27 cellular contexts compared by ENCODE assay signal in genomic region chr16:49431040-49431439, GRCh38. TPM values are rescaled to one million over a fixed set of nuclear protein-coding genes. Genes with fewer than 3 reads are reported as not detected.
DNase-seq lines count a peak whose midpoint lies in the region; ATAC-seq and TF ChIP-seq lines count a peak whose summit lies in the region.
"Had no signal": no experiment of that assay in that cellular context is flagged by ENCODE, and none has a peak within 500 bp of the region (broad histone marks: within the 10 kb centered on the region; RNA-seq: fewer than 3 reads in every experiment).

No MANE protein-coding gene starts in this region.

- H2AFZ ChIP-seq in neuronal stem cell (ENCODE audit: low read length): no peak overlapping the region
- H2AFZ ChIP-seq: GM23338 had no signal

- CTCF ChIA-PET in activated naive CD4-positive, alpha-beta T cell treated with anti-CD3 and anti-CD28 coated beads, Interleukin-2, amount 10 ng/mL, durations not matched to agents 7 days and 5 days (lab: Charles Lee): interaction anchor here (1.2 kb wide), 1 partner anchor 23 kb away, joined by 3 read pairs; no protein-coding TSS in a partner anchor
- CTCF ChIA-PET in activated naive CD4-positive, alpha-beta T cell treated with anti-CD3 and anti-CD28 coated beads for 36 hours (lab: Charles Lee): no interaction called here

- H3K4me2 ChIP-seq in neuronal stem cell (ENCODE audit: insufficient read depth, low read length, poor library complexity, severe bottlenecking): no peak overlapping the region
- H3K4me2 ChIP-seq: A549; BLaER1 treated with 17β-estradiol and CSF1 and Interleukin-3, amounts not matched to agents 10 nM and 100 nM; GM23338 had no signal

- H3K9me3 ChIP-seq in endodermal cell (ENCODE audit: control insufficient read depth, low read length): no peaks in the 10 kb centered on the region
- no peaks in the 10 kb centered on the region for H3K9me3 ChIP-seq in neuronal stem cell (replicated peaks in 1 of 2; ENCODE audit: control insufficient read depth in 2 of 2, insufficient read depth in 1 of 2, low read depth in 1 of 2, low read length in 2 of 2)
- peaks cover 0 to 4% (median 0%) of the 10 kb centered on the region in 4 donors for H3K9me3 ChIP-seq in sigmoid colon
- peaks cover 0 to 9% (median 0%) of the 10 kb centered on the region in 11 donors for H3K9me3 ChIP-seq in heart right ventricle
- H3K9me3 ChIP-seq: A549, BE2C had no signal

- no peak overlapping the region for H3K27ac Mint-ChIP-seq in activated naive CD4-positive, alpha-beta T cell treated with anti-CD3 and anti-CD28 coated beads, Interleukin-2, amount 10 ng/mL, durations not matched to agents 7 days and 5 days
- no peak overlapping the region for H3K27ac Mint-ChIP-seq in activated naive CD4-positive, alpha-beta T cell treated with anti-CD3 and anti-CD28 coated beads for 36 hours
- no peak overlapping the region for H3K27ac Mint-ChIP-seq in endodermal cell
- H3K27ac Mint-ChIP-seq in activated naive CD8-positive, alpha-beta T cell treated with anti-CD3 and anti-CD28 coated beads for 36 hours: no peak overlapping the region
- H3K27ac Mint-ChIP-seq: CD14-positive monocyte; CD4-positive, alpha-beta T cell; CD8-positive, alpha-beta memory T cell; GM23338; H9; HFFc6 had no signal

- no peak overlapping the region for H2AK5ac ChIP-seq in neuronal stem cell (ENCODE audit: low read depth, low read length)

- no peak overlapping the region for H3K4me3 Mint-ChIP-seq in activated naive CD4-positive, alpha-beta T cell treated with anti-CD3 and anti-CD28 coated beads, Interleukin-2, amount 10 ng/mL, durations not matched to agents 7 days and 5 days
- no peak overlapping the region for H3K4me3 Mint-ChIP-seq in activated naive CD4-positive, alpha-beta T cell treated with anti-CD3 and anti-CD28 coated beads for 36 hours
- H3K4me3 Mint-ChIP-seq in endodermal cell: no peak overlapping the region
- no peak overlapping the region for H3K4me3 Mint-ChIP-seq in activated naive CD8-positive, alpha-beta T cell treated with anti-CD3 and anti-CD28 coated beads for 36 hours
- H3K4me3 Mint-ChIP-seq: CD14-positive monocyte; CD4-positive, alpha-beta T cell; CD8-positive, alpha-beta memory T cell; GM23338; H9; HFFc6 had no signal

- H3K4ac ChIP-seq in neuronal stem cell (ENCODE audit: low read length): no peak overlapping the region

- no peak overlapping the region for H3K23ac ChIP-seq in neuronal stem cell (ENCODE audit: low read depth, low read length, poor library complexity)

- H3K27ac ChIP-seq in endodermal cell (ENCODE audit: low read depth, low read length) (no peak overlapping the region), neuronal stem cell (replicated peaks; ENCODE audit: low read length) (no peak overlapping the region), sigmoid colon (no peak overlapping the region), heart right ventricle (no peak overlapping the region)
- H3K27ac ChIP-seq: A549; BLaER1 treated with 17β-estradiol and CSF1 and Interleukin-3, amounts not matched to agents 10 nM and 100 nM had no signal

- no peaks in the 10 kb centered on the region for H3K4me1 Mint-ChIP-seq in activated naive CD4-positive, alpha-beta T cell treated with anti-CD3 and anti-CD28 coated beads, Interleukin-2, amount 10 ng/mL, durations not matched to agents 7 days and 5 days
- no peaks in the 10 kb centered on the region for H3K4me1 Mint-ChIP-seq in activated naive CD4-positive, alpha-beta T cell treated with anti-CD3 and anti-CD28 coated beads for 36 hours (ENCODE audit: low read depth)
- H3K4me1 Mint-ChIP-seq in endodermal cell: no peaks in the 10 kb centered on the region
- H3K4me1 Mint-ChIP-seq in activated naive CD8-positive, alpha-beta T cell treated with anti-CD3 and anti-CD28 coated beads for 36 hours: no peaks in the 10 kb centered on the region
- H3K4me1 Mint-ChIP-seq: CD14-positive monocyte; CD8-positive, alpha-beta memory T cell; GM23338; H9 had no signal

- H3K4me1 ChIP-seq in endodermal cell (ENCODE audit: control insufficient read depth, insufficient read depth, low read length): no peaks in the 10 kb centered on the region
- no peaks in the 10 kb centered on the region for H3K4me1 ChIP-seq in neuronal stem cell (ENCODE audit: control insufficient read depth in 2 of 2, insufficient read depth in 1 of 2, low read depth in 1 of 2, low read length in 2 of 2)
- no peaks in the 10 kb centered on the region for H3K4me1 ChIP-seq in sigmoid colon
- no peaks in the 10 kb centered on the region for H3K4me1 ChIP-seq in heart right ventricle
- H3K4me1 ChIP-seq: A549, BE2C had no signal

- peaks cover 9% of the 10 kb centered on the region for H3K9me3 Mint-ChIP-seq in activated naive CD4-positive, alpha-beta T cell treated with anti-CD3 and anti-CD28 coated beads, Interleukin-2, amount 10 ng/mL, durations not matched to agents 7 days and 5 days
- peaks cover 6% of the 10 kb centered on the region for H3K9me3 Mint-ChIP-seq in activated naive CD4-positive, alpha-beta T cell treated with anti-CD3 and anti-CD28 coated beads for 36 hours
- H3K9me3 Mint-ChIP-seq in endodermal cell: peaks cover 5% of the 10 kb centered on the region
- H3K9me3 Mint-ChIP-seq in activated naive CD8-positive, alpha-beta T cell treated with anti-CD3 and anti-CD28 coated beads for 36 hours: peaks cover 7% of the 10 kb centered on the region
- H3K9me3 Mint-ChIP-seq: CD8-positive, alpha-beta memory T cell had no signal

- H3K36me3 Mint-ChIP-seq in activated naive CD4-positive, alpha-beta T cell treated with anti-CD3 and anti-CD28 coated beads, Interleukin-2, amount 10 ng/mL, durations not matched to agents 7 days and 5 days: no peaks in the 10 kb centered on the region
- no peaks in the 10 kb centered on the region for H3K36me3 Mint-ChIP-seq in activated naive CD4-positive, alpha-beta T cell treated with anti-CD3 and anti-CD28 coated beads for 36 hours (ENCODE audit: low read depth)
- H3K36me3 Mint-ChIP-seq in endodermal cell (ENCODE audit: low read depth): no peaks in the 10 kb centered on the region
- H3K36me3 Mint-ChIP-seq in activated naive CD8-positive, alpha-beta T cell treated with anti-CD3 and anti-CD28 coated beads for 36 hours: no peaks in the 10 kb centered on the region
- H3K36me3 Mint-ChIP-seq: CD14-positive monocyte had no signal

- H3K27me3 ChIP-seq in endodermal cell (ENCODE audit: control insufficient read depth, insufficient read depth, low read length, poor library complexity, severe bottlenecking): no peaks in the 10 kb centered on the region
- H3K27me3 ChIP-seq in neuronal stem cell (ENCODE audit: control insufficient read depth in 3 of 3, insufficient read depth in 3 of 3, low read depth in 1 of 3, low read length in 3 of 3): peaks cover 0 to 25% (median 0%) of the 10 kb centered on the region in 3 experiments
- peaks cover 0 to 3% (median 0%) of the 10 kb centered on the region in 3 donors for H3K27me3 ChIP-seq in sigmoid colon
- H3K27me3 ChIP-seq in heart right ventricle: peaks cover 0 to 5% (median 0%) of the 10 kb centered on the region in 7 donors
- H3K27me3 ChIP-seq: BE2C; BLaER1 treated with 17β-estradiol and CSF1 and Interleukin-3, amounts not matched to agents 10 nM and 100 nM had no signal

- no peak overlapping the region for H4K91ac ChIP-seq in neuronal stem cell (ENCODE audit: low read depth, low read length, poor library complexity)

- no peak overlapping the region for H4K8ac ChIP-seq in neuronal stem cell (ENCODE audit: low read depth, low read length)

- H3K4me3 ChIP-seq in endodermal cell (ENCODE audit: low read length) (no peak overlapping the region), neuronal stem cell (ENCODE audit: low read length in 2 of 2) (no peak overlapping the region), sigmoid colon (no peak overlapping the region), heart right ventricle (no peak overlapping the region)
- H3K4me3 ChIP-seq: A549; BLaER1 treated with 17β-estradiol and CSF1 and Interleukin-3, amounts not matched to agents 10 nM and 100 nM; GM12878; GM23338 had no signal

- H2BK120ac ChIP-seq in neuronal stem cell (ENCODE audit: low read depth, low read length): no peak overlapping the region

- H3K36me3 ChIP-seq in endodermal cell (ENCODE audit: control insufficient read depth, insufficient read depth, low read length) (no peaks in the 10 kb centered on the region), neuronal stem cell (replicated peaks in 1 of 2; ENCODE audit: control insufficient read depth in 2 of 2, insufficient read depth in 2 of 2, low read length in 2 of 2) (no peaks in the 10 kb centered on the region), sigmoid colon (no peaks in the 10 kb centered on the region), heart right ventricle (no peaks in the 10 kb centered on the region)
- H3K36me3 ChIP-seq: BE2C; BLaER1 treated with 17β-estradiol and CSF1 and Interleukin-3, amounts not matched to agents 10 nM and 100 nM had no signal

- H3K79me1 ChIP-seq in neuronal stem cell (ENCODE audit: low read depth, low read length): no peaks in the 10 kb centered on the region

- peak overlapping the region; percentile 32 for H3K18ac ChIP-seq in neuronal stem cell (ENCODE audit: low read length)

- intact Hi-C loops in activated naive CD4-positive, alpha-beta T cell treated with anti-CD3 and anti-CD28 coated beads for 36 hours (cut with micrococcal nuclease): no loop called here
- intact Hi-C loops in sigmoid colon (cut with DNase I) (no loop called here), heart right ventricle (cut with DNase I) (no loop called here)

- H3K9ac ChIP-seq in endodermal cell (ENCODE audit: extremely low read depth, low read length, poor library complexity, severe bottlenecking): no peak overlapping the region
- H3K9ac ChIP-seq in neuronal stem cell (ENCODE audit: low read depth, low read length, poor library complexity): no peak overlapping the region
- H3K9ac ChIP-seq: BLaER1 treated with 17β-estradiol and CSF1 and Interleukin-3, amounts not matched to agents 10 nM and 100 nM had no signal

- no peak overlapping the region for H3K14ac ChIP-seq in neuronal stem cell (ENCODE audit: low read length)

- H2BK12ac ChIP-seq in neuronal stem cell (ENCODE audit: low read length): no peak overlapping the region

- 87 to 91% methylated on average over 7 to 9 of the region's 9 CpGs for WGBS in endodermal cell (ENCODE audit: insufficient coverage in 1 of 2, insufficient read length in 1 of 2), 2 experiments
- no CpG with 5 or more reads among the region's 9 CpGs for WGBS in neuronal stem cell (ENCODE audit: extremely low coverage in 2 of 2, insufficient read length in 2 of 2, insufficient replicate concordance in 1 of 2), 2 donors
- WGBS in sigmoid colon, 2 donors: 87 to 89% methylated on average over 9 of the region's 9 CpGs
- WGBS in heart right ventricle, 2 donors: 84 to 85% methylated on average over 9 of the region's 9 CpGs

- peaks cover 8% of the 10 kb centered on the region for H3K27me3 Mint-ChIP-seq in activated naive CD4-positive, alpha-beta T cell treated with anti-CD3 and anti-CD28 coated beads, Interleukin-2, amount 10 ng/mL, durations not matched to agents 7 days and 5 days
- no peaks in the 10 kb centered on the region for H3K27me3 Mint-ChIP-seq in activated naive CD4-positive, alpha-beta T cell treated with anti-CD3 and anti-CD28 coated beads for 36 hours (ENCODE audit: low read depth)
- no peaks in the 10 kb centered on the region for H3K27me3 Mint-ChIP-seq in endodermal cell (ENCODE audit: insufficient read depth)
- no peaks in the 10 kb centered on the region for H3K27me3 Mint-ChIP-seq in activated naive CD8-positive, alpha-beta T cell treated with anti-CD3 and anti-CD28 coated beads for 36 hours

- TF ChIP-seq POLR2A in sigmoid colon (IDR thresholded peaks at IDR 0.05): no peak

- TF ChIP-seq EP300 in sigmoid colon (IDR thresholded peaks at IDR 0.05): no peak

- no peak for ATAC-seq in heart right ventricle
- ATAC-seq: A549, GM12878, HCT116 had no signal

- peak; percentile 6 for DNase-seq in activated naive CD4-positive, alpha-beta T cell treated with anti-CD3 and anti-CD28 coated beads, Interleukin-2, amount 10 ng/mL, durations not matched to agents 7 days and 5 days
- no peak for DNase-seq in activated naive CD4-positive, alpha-beta T cell treated with anti-CD3 and anti-CD28 coated beads for 36 hours
- DNase-seq in endodermal cell (peak; percentile 18), neuronal stem cell (ENCODE audit: low spot score) (no peak), sigmoid colon (peak; percentile 45), heart right ventricle (no peak), NCI-H2227 (lab: John Stamatoyannopoulos, UW; ENCODE audit: unreplicated experiment) (no peak)
- no peak for DNase-seq in activated naive CD8-positive, alpha-beta T cell treated with anti-CD3 and anti-CD28 coated beads for 36 hours
- DNase-seq: 8988T; ACHN; AML-193; BE2C; CD4-positive, alpha-beta T cell; CD8-positive, alpha-beta memory T cell; DMS 273 treated with DMSO at 0.1 percent for 48 hours; DMS79; EL; GDM1; H9; HFFc6 had no signal

- no peak overlapping the region for H2BK15ac ChIP-seq in neuronal stem cell (ENCODE audit: low read length)

- no peak for TF ChIP-seq CTCF in endodermal cell (conservative IDR thresholded peaks at IDR 0.05)
- no peak for TF ChIP-seq CTCF in sigmoid colon (IDR thresholded peaks at IDR 0.05)
- TF ChIP-seq CTCF in heart right ventricle (IDR thresholded peaks at IDR 0.05): no peak

- H2BK5ac ChIP-seq in neuronal stem cell (ENCODE audit: low read length): no peak overlapping the region

RNA-seq across cellular contexts. Expression of gene C16orf78, which starts 57.4 kb away (rescaled TPM):
- total RNA-seq in activated naive CD4-positive, alpha-beta T cell treated with anti-CD3 and anti-CD28 coated beads for 36 hours: not detected
- not detected for total RNA-seq in endodermal cell
- not detected for polyA plus RNA-seq in endodermal cell (2013, experiment 1 of 2)
- not detected for polyA plus RNA-seq in endodermal cell (2013, experiment 2 of 2)
- polyA plus RNA-seq in neuronal stem cell (2013, experiment 1 of 2): not detected
- polyA plus RNA-seq in neuronal stem cell (2013, experiment 2 of 2): not detected
- total RNA-seq in sigmoid colon: not detected
- polyA plus RNA-seq in sigmoid colon: not detected
- not detected for total RNA-seq in heart right ventricle
- polyA plus RNA-seq in heart right ventricle: not detected
- not detected for total RNA-seq in activated naive CD8-positive, alpha-beta T cell treated with anti-CD3 and anti-CD28 coated beads for 36 hours
- total RNA-seq: CD4-positive, alpha-beta T cell; CD8-positive, alpha-beta memory T cell; GM12878; GM23338; H4; H9; HFFc6 had no signal
- polyA plus RNA-seq: A549; CD14-positive monocyte; CD8-positive, alpha-beta memory T cell; GM12878; GM23338 had no signal

Comparison
In these comparisons a context has a peak if more than half of its experiments do, and no peak if none do; other contexts are left out.
1. DNase-seq: peak in activated naive CD4-positive, alpha-beta T cell treated with anti-CD3 and anti-CD28 coated beads, Interleukin-2, amount 10 ng/mL, durations not matched to agents 7 days and 5 days (single experiment), endodermal cell (single experiment) and sigmoid colon (single experiment); none in activated naive CD4-positive, alpha-beta T cell treated with anti-CD3 and anti-CD28 coated beads for 36 hours (single experiment), neuronal stem cell (single experiment), heart right ventricle (0 of 2), NCI-H2227 (single experiment) and activated naive CD8-positive, alpha-beta T cell treated with anti-CD3 and anti-CD28 coated beads for 36 hours (single experiment).